ENCODE assay signal across 8 cellular contexts in genomic region chr19:17094694-17095093, GRCh38. TPM values are rescaled to one million over a fixed set of nuclear protein-coding genes. Genes with fewer than 3 reads are reported as not detected.
DNase-seq lines count a peak whose midpoint lies in the region; ATAC-seq, FAIRE-seq and TF ChIP-seq lines count a peak whose summit lies in the region.
"Not testable (repeated sequence)": the region's sequence is repeated elsewhere in the genome, so short reads cannot be mapped to it uniquely, and the experiment has no call there.

No MANE protein-coding gene starts in this region.

- H3K27ac Mint-ChIP-seq in astrocyte (ENCODE audit: unreplicated experiment), result peak overlapping the region; percentile 12

- H3K36me3 Mint-ChIP-seq in astrocyte (ENCODE audit: low read depth, unreplicated experiment), result not testable (repeated sequence)

- 75 to 78% methylated on average over 3 of the region's 3 CpGs for WGBS in GM23248 (ENCODE audit: low coverage in 1 of 2, low lambda C conversion rate in 2 of 2, missing lambda C conversion rate in 2 of 2), 2 experiments
- WGBS in esophagus muscularis mucosa, result 84% methylated on average over 3 of the region's 3 CpGs
- WGBS in right cardiac atrium, result 80% methylated on average over 3 of the region's 3 CpGs
- WGBS in mesenchymal stem cell, result 89% methylated on average over 3 of the region's 3 CpGs
- WGBS in stomach, 5 donors, result 87 to 97% (median 94%) methylated on average over 3 of the region's 3 CpGs

- intact Hi-C loops in esophagus muscularis mucosa (cut with DNase I); stomach (cut with DNase I; ENCODE audit: low total_unique reads); upper lobe of right lung (cut with DNase I): not testable (repeated sequence)
- intact Hi-C loops in right cardiac atrium (cut with DNase I), result loop anchor here in 1 of 4 donors (5.0 kb wide), 1 partner anchor 38 kb away; no protein-coding TSS in a partner anchor

- H3K23ac ChIP-seq in mesenchymal stem cell (ENCODE audit: low read length in 2 of 2), result not testable (repeated sequence)

- H3K18ac ChIP-seq in mesenchymal stem cell (ENCODE audit: low read depth in 1 of 2, low read length in 2 of 2), result peak overlapping the region in 1 of 2 experiments; percentile 64

- H3K4me2 ChIP-seq in GM23248 (ENCODE audit: unreplicated experiment), result peak overlapping the region; percentile 23
- H3K4me2 ChIP-seq in astrocyte (ENCODE audit: low read length); mesenchymal stem cell (ENCODE audit: low read length, poor library complexity, severe bottlenecking): not testable (repeated sequence)

- H2BK120ac ChIP-seq in mesenchymal stem cell (ENCODE audit: low read depth, low read length), result not testable (repeated sequence)

- not testable (repeated sequence) for H2BK12ac ChIP-seq in mesenchymal stem cell (ENCODE audit: low read length in 2 of 2)

- H3F3A ChIP-seq in GM23248 (ENCODE audit: insufficient read depth), result peaks cover 26% of the 10 kb centered on the region

- TF ChIP-seq EP300 in esophagus muscularis mucosa (IDR thresholded peaks at IDR 0.05); stomach (IDR thresholded peaks at IDR 0.05): not testable (repeated sequence)

- peak overlapping the region; percentile 48 for H3K9ac ChIP-seq in GM23248
- not testable (repeated sequence) for H3K9ac ChIP-seq in astrocyte (ENCODE audit: low read length); rectal smooth muscle tissue (ENCODE audit: low read length)
- peak overlapping the region; percentile 77 for H3K9ac ChIP-seq in mesenchymal stem cell (ENCODE audit: low read length)

- peaks cover 38% of the 10 kb centered on the region for H3K4me1 Mint-ChIP-seq in astrocyte (ENCODE audit: low read depth, unreplicated experiment)

- TF ChIP-seq CTCF in astrocyte (IDR thresholded peaks at IDR 0.05; ENCODE audit: insufficient read depth, low read depth, low read length); esophagus muscularis mucosa (IDR thresholded peaks at IDR 0.05); stomach (IDR thresholded peaks at IDR 0.05); upper lobe of right lung (IDR thresholded peaks at IDR 0.05): not testable (repeated sequence)

- H3K4me3 Mint-ChIP-seq in astrocyte (ENCODE audit: unreplicated experiment), result peak overlapping the region; percentile 40

- not testable (repeated sequence) for H3K9me3 Mint-ChIP-seq in astrocyte (ENCODE audit: unreplicated experiment)

- not testable (repeated sequence) for ATAC-seq in right cardiac atrium, upper lobe of right lung

- not testable (repeated sequence) for H3K4ac ChIP-seq in mesenchymal stem cell (ENCODE audit: low read depth in 1 of 2, low read length in 2 of 2)

- H3K9me3 ChIP-seq in GM23248 (ENCODE audit: low read depth); astrocyte (ENCODE audit: insufficient read depth, low read depth, low read length); esophagus muscularis mucosa; right cardiac atrium (ENCODE audit: control insufficient read depth, low read length); mesenchymal stem cell (ENCODE audit: control insufficient read depth, low read length); stomach; upper lobe of right lung: not testable (repeated sequence)

- H3K4me1 ChIP-seq in GM23248 (ENCODE audit: insufficient read depth) (peaks cover 33% of the 10 kb centered on the region), astrocyte (ENCODE audit: insufficient read depth, low read length) (peaks cover 20% of the 10 kb centered on the region), esophagus muscularis mucosa (peaks cover 34 to 75% (median 55%) of the 10 kb centered on the region in 4 donors), mesenchymal stem cell (ENCODE audit: control insufficient read depth, insufficient read depth, low read depth, low read length) (peaks cover 26% of the 10 kb centered on the region), rectal smooth muscle tissue (ENCODE audit: control insufficient read depth, insufficient read depth, low read length) (peaks cover 10% of the 10 kb centered on the region), stomach (peaks cover 18 to 79% (median 47%) of the 10 kb centered on the region in 4 donors), upper lobe of right lung (peaks cover 44% of the 10 kb centered on the region)
- H3K4me1 ChIP-seq in right cardiac atrium (ENCODE audit: control insufficient read depth, insufficient read depth, low read length), result not testable (repeated sequence)

- not testable (repeated sequence) for H2AK5ac ChIP-seq in mesenchymal stem cell (ENCODE audit: low read length, severe bottlenecking)

- 0 out of 2 replicates have a peak overlapping the region, but pooled peaks have one; percentile 4 for H3K4me3 ChIP-seq in GM23248
- H3K4me3 ChIP-seq in astrocyte (ENCODE audit: insufficient read depth, low read depth, low read length); esophagus muscularis mucosa; right cardiac atrium (ENCODE audit: low read length); mesenchymal stem cell (ENCODE audit: insufficient read depth in 1 of 2, low read depth in 1 of 2, low read length in 2 of 2); rectal smooth muscle tissue (ENCODE audit: low read length); stomach; upper lobe of right lung: not testable (repeated sequence)

- not testable (repeated sequence) for H4K91ac ChIP-seq in mesenchymal stem cell (ENCODE audit: low read length)

- H3K14ac ChIP-seq in mesenchymal stem cell (ENCODE audit: low read length in 2 of 2), result not testable (repeated sequence)

- not testable (repeated sequence) for DNase-seq in GM23248; astrocyte (ENCODE audit: low read depth); esophagus muscularis mucosa (ENCODE audit: extremely low spot score); right cardiac atrium; mesenchymal stem cell; stomach; upper lobe of right lung

- TF ChIP-seq POLR2A in esophagus muscularis mucosa (IDR thresholded peaks at IDR 0.05; ENCODE audit: low read depth); stomach (IDR thresholded peaks at IDR 0.05): not testable (repeated sequence)

- not testable (repeated sequence) for H3K79me1 ChIP-seq in mesenchymal stem cell (replicated peaks; ENCODE audit: low read length, poor library complexity, severe bottlenecking)

- not testable (repeated sequence) for H3K36me3 ChIP-seq in GM23248 (ENCODE audit: low read depth); astrocyte (ENCODE audit: insufficient read depth, low read length); esophagus muscularis mucosa; rectal smooth muscle tissue (ENCODE audit: control insufficient read depth, insufficient read depth, low read length); stomach; upper lobe of right lung
- H3K36me3 ChIP-seq in mesenchymal stem cell (ENCODE audit: control insufficient read depth in 1 of 2, insufficient read depth in 2 of 2, low read depth in 1 of 2, low read length in 2 of 2), result peaks cover 18 to 24% of the 10 kb centered on the region in 2 experiments

- FAIRE-seq in astrocyte (lab: Jason Lieb, UNC), result not testable (repeated sequence)

- H3K27ac ChIP-seq in GM23248, result peak overlapping the region; percentile 75
- not testable (repeated sequence) for H3K27ac ChIP-seq in astrocyte (ENCODE audit: low read depth, low read length); mesenchymal stem cell (ENCODE audit: low read length, poor library complexity, severe bottlenecking)
- peak overlapping the region; percentile 58 to 70 (median 66) for H3K27ac ChIP-seq in esophagus muscularis mucosa (replicated peaks in 1 of 4)
- H3K27ac ChIP-seq in right cardiac atrium (ENCODE audit: low read length), result peak overlapping the region; percentile 80
- peak overlapping the region; percentile 74 for H3K27ac ChIP-seq in rectal smooth muscle tissue (ENCODE audit: low read depth, low read length)
- H3K27ac ChIP-seq in stomach, result peak overlapping the region; percentile 15 to 85 (median 77)
- H3K27ac ChIP-seq in upper lobe of right lung, result peak overlapping the region; percentile 67

- H3K79me2 ChIP-seq in GM23248 (ENCODE audit: insufficient read depth) (peaks cover 100% of the 10 kb centered on the region), astrocyte (ENCODE audit: insufficient read depth, low read length) (peaks cover 100% of the 10 kb centered on the region)

- not testable (repeated sequence) for H3K27me3 Mint-ChIP-seq in astrocyte (ENCODE audit: low read depth, unreplicated experiment)

- in situ Hi-C loops in GM23248 (cut with MboI), result not testable (repeated sequence)

- not testable (repeated sequence) for H2AFZ ChIP-seq in GM23248; astrocyte (ENCODE audit: low read depth, low read length); mesenchymal stem cell (ENCODE audit: low read depth, low read length)

- not testable (repeated sequence) for H3K27me3 ChIP-seq in GM23248 (replicated peaks; ENCODE audit: insufficient read depth); astrocyte (ENCODE audit: insufficient read depth, low read length); esophagus muscularis mucosa; right cardiac atrium (ENCODE audit: control insufficient read depth, insufficient read depth); mesenchymal stem cell (ENCODE audit: control insufficient read depth in 1 of 2, insufficient read depth in 1 of 2, low read length in 2 of 2); rectal smooth muscle tissue (ENCODE audit: control insufficient read depth, insufficient read depth, low read length); stomach; upper lobe of right lung

- peak overlapping the region; percentile 57 for H4K8ac ChIP-seq in mesenchymal stem cell (ENCODE audit: low read length)

- H2BK5ac ChIP-seq in mesenchymal stem cell (ENCODE audit: low read depth, low read length, poor library complexity, severe bottlenecking), result not testable (repeated sequence)

- H4K20me1 ChIP-seq in GM23248 (ENCODE audit: insufficient read depth), result not testable (repeated sequence)
- peaks cover 76% of the 10 kb centered on the region for H4K20me1 ChIP-seq in astrocyte (ENCODE audit: insufficient read depth, low read length)

- H3K9me2 ChIP-seq in GM23248 (ENCODE audit: insufficient read depth), result not testable (repeated sequence)

- H2BK15ac ChIP-seq in mesenchymal stem cell (ENCODE audit: low read depth, poor library complexity, severe bottlenecking), result not testable (repeated sequence)

RNA-seq across cellular contexts. Expression of gene MYO9B, which starts 19.1 kb away (rescaled TPM):
- total RNA-seq in GM23248 (2014; rRNA removed; shearing (Covaris generic)), result 49.1 and 71.8 TPM in 2 replicates
- polyA plus RNA-seq in GM23248 (2016; fragmentation: Nextera tagmentation; extraction: Ambion mirVana) (18.6 and 20.1 TPM in 2 replicates), right cardiac atrium (30.0 TPM), stomach (10 to 100 TPM; 30.2 to 35.6 (median 30.6) TPM)
- total RNA-seq in astrocyte (117 and 123 TPM in 2 replicates), esophagus muscularis mucosa (10 to 100 TPM; 52.6 to 73.3 (median 57.7) TPM), right cardiac atrium (10 to 100 TPM; 31.5 to 42.1 (median 36.6) TPM), stomach (100 to 1,000 TPM in 3 of 5 donors, 10 to 100 TPM in 2; 43.0 to 265 (median 156) TPM), upper lobe of right lung (137 TPM)
- 49.4 TPM for polyA plus RNA-seq in mesenchymal stem cell (2013, experiment 1 of 2)
- 51.6 TPM for polyA plus RNA-seq in mesenchymal stem cell (2013, experiment 2 of 2)

RNA-seq across cellular contexts. Expression of gene HAUS8, which starts 19.4 kb away (rescaled TPM):
- total RNA-seq in GM23248 (2014; rRNA removed; shearing (Covaris generic)), result 1.0 and 3.4 TPM in 2 replicates
- 8.2 and 10.6 TPM in 2 replicates for polyA plus RNA-seq in GM23248 (2016; fragmentation: Nextera tagmentation; extraction: Ambion mirVana)
- total RNA-seq in astrocyte, result 5.6 and 7.6 TPM in 2 replicates
- 1 to 10 TPM; 3.3 to 6.6 (median 4.6) TPM for total RNA-seq in esophagus muscularis mucosa
- 1 to 10 TPM; 3.3 to 6.1 (median 5.6) TPM for total RNA-seq in right cardiac atrium
- polyA plus RNA-seq in right cardiac atrium, result 4.7 TPM
- 5.1 TPM for polyA plus RNA-seq in mesenchymal stem cell (2013, experiment 1 of 2)
- polyA plus RNA-seq in mesenchymal stem cell (2013, experiment 2 of 2), result 6.6 TPM
- total RNA-seq in stomach, result 10 to 100 TPM in 1 of 5 donors, 1 to 10 TPM in 3, under 1 TPM in 1; 0.45 to 27.2 (median 8.3) TPM
- polyA plus RNA-seq in stomach, result 10 to 100 TPM in 1 of 3 donors, 1 to 10 TPM in 2; 9.2 to 11.9 (median 9.4) TPM
- 8.1 TPM for total RNA-seq in upper lobe of right lung
